ENCODE assay signal across 9 cellular contexts in the genomic region with DNA sequence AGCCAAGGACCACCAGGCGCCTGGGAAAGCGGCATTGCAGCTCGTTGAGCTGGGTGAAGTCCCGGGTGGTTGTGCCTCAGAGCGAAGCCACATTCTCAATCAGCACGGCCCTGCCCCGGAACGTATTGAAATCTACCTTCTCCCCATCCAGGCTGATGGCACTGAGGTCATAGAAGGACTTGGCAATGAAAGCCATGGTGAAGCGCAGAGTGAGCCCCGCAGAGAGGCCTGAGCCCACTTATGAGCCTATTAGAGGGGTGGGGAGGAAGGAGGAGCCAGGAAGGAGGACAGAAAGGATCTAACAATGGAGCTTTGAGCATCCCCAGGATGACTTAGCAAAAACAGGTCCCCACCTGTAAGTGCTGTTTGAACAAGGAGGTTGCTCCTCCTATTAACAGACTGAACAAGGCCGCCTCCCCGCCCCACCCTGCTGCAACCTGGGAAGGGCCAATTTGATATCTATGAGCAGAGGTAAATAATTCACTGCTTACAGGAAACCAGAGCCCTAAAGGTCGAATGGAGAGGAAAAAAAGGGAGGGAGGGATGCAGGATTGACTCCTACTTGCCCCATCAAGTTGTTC. TPM values are rescaled to one million over a fixed set of nuclear protein-coding genes. Genes with fewer than 3 reads are reported as not detected.
DNase-seq lines count a peak whose midpoint lies in the region; ATAC-seq and TF ChIP-seq lines count a peak whose summit lies in the region.
"Had no signal": no experiment of that assay in that cellular context is flagged by ENCODE, and none has a peak within 500 bp of the region (broad histone marks: within the 10 kb centered on the region; RNA-seq: fewer than 3 reads in every experiment).

A gene (minus strand): TSS at position 215 of the 581 bp plus-strand sequence. CDS start 19 bp downstream, at position 196.

- peak within 1 kb of the TSS; percentile 18 for H3K27ac Mint-ChIP-seq in activated CD4-positive, alpha-beta memory T cell treated with anti-CD3 and anti-CD28 coated beads for 36 hours
- no peak within 1 kb of the TSS for H3K27ac Mint-ChIP-seq in activated CD4-positive, alpha-beta memory T cell treated with anti-CD3 and anti-CD28 coated beads, Interleukin-2, amount 10 ng/mL, durations not matched to agents 7 days and 5 days
- H3K27ac Mint-ChIP-seq in endodermal cell = peak within 1 kb of the TSS; percentile 86
- H3K27ac Mint-ChIP-seq in stimulated activated effector memory CD8-positive, alpha-beta T cell treated with anti-CD3 and anti-CD28 coated beads, Interleukin-12 subunit alpha, Interleukin-12 subunit beta, amount 100 ng/mL, for 72 hours = peak within 1 kb of the TSS; percentile 80

- no peak for TF ChIP-seq CTCF in endodermal cell (conservative IDR thresholded peaks at IDR 0.05)

- H3K9me3 Mint-ChIP-seq in activated CD4-positive, alpha-beta memory T cell treated with anti-CD3 and anti-CD28 coated beads for 36 hours = no peaks in the 10 kb centered on the region
- no peaks in the 10 kb centered on the region for H3K9me3 Mint-ChIP-seq in activated CD4-positive, alpha-beta memory T cell treated with anti-CD3 and anti-CD28 coated beads, Interleukin-2, amount 10 ng/mL, durations not matched to agents 7 days and 5 days
- no peaks in the 10 kb centered on the region for H3K9me3 Mint-ChIP-seq in endodermal cell
- H3K9me3 Mint-ChIP-seq in stimulated activated effector memory CD8-positive, alpha-beta T cell treated with anti-CD3 and anti-CD28 coated beads, Interleukin-12 subunit alpha, Interleukin-12 subunit beta, amount 100 ng/mL, for 72 hours = no peaks in the 10 kb centered on the region

- no peak within 1 kb of the TSS for H3K9ac ChIP-seq in endodermal cell (ENCODE audit: extremely low read depth, low read length, poor library complexity, severe bottlenecking)

- H3K9me3 ChIP-seq in endodermal cell (ENCODE audit: control insufficient read depth, low read length) = no peaks in the 10 kb centered on the region
- H3K9me3 ChIP-seq: uterus had no signal

- intact Hi-C loops in activated CD4-positive, alpha-beta memory T cell treated with anti-CD3 and anti-CD28 coated beads for 36 hours (cut with micrococcal nuclease) = no loop called here

- DNase-seq in activated CD4-positive, alpha-beta memory T cell treated with anti-CD3 and anti-CD28 coated beads for 36 hours = no peak
- DNase-seq in activated CD4-positive, alpha-beta memory T cell treated with anti-CD3 and anti-CD28 coated beads, Interleukin-2, amount 10 ng/mL, durations not matched to agents 7 days and 5 days = no peak
- DNase-seq in NCI-H2227 treated with DMSO at 0.1 percent for 48 hours (lab: John Stamatoyannopoulos, UW) (peak; percentile 81), endodermal cell (peak; percentile 70), inferior parietal cortex (ENCODE audit: extremely low spot score) (no peak), OCI-M2 (lab: John Stamatoyannopoulos, UW; ENCODE audit: unreplicated experiment) (no peak), cerebellum (ENCODE audit: low spot score) (no peak)
- DNase-seq in stimulated activated effector memory CD8-positive, alpha-beta T cell treated with anti-CD3 and anti-CD28 coated beads, Interleukin-12 subunit alpha, Interleukin-12 subunit beta, amount 100 ng/mL, for 72 hours (ENCODE audit: low spot score in 2 of 2) = no peak
- DNase-seq: uterus had no signal

- peaks cover 32% of the 10 kb centered on the region for H3K4me1 Mint-ChIP-seq in activated CD4-positive, alpha-beta memory T cell treated with anti-CD3 and anti-CD28 coated beads for 36 hours (ENCODE audit: low read depth)
- peaks cover 29% of the 10 kb centered on the region for H3K4me1 Mint-ChIP-seq in activated CD4-positive, alpha-beta memory T cell treated with anti-CD3 and anti-CD28 coated beads, Interleukin-2, amount 10 ng/mL, durations not matched to agents 7 days and 5 days
- peaks cover 37% of the 10 kb centered on the region for H3K4me1 Mint-ChIP-seq in endodermal cell
- peaks cover 69% of the 10 kb centered on the region for H3K4me1 Mint-ChIP-seq in stimulated activated effector memory CD8-positive, alpha-beta T cell treated with anti-CD3 and anti-CD28 coated beads, Interleukin-12 subunit alpha, Interleukin-12 subunit beta, amount 100 ng/mL, for 72 hours

- H3K4me3 ChIP-seq in endodermal cell (ENCODE audit: low read length) = no peak within 1 kb of the TSS
- H3K4me3 ChIP-seq: uterus had no signal

- H3K4me3 Mint-ChIP-seq in activated CD4-positive, alpha-beta memory T cell treated with anti-CD3 and anti-CD28 coated beads for 36 hours = no peak within 1 kb of the TSS
- H3K4me3 Mint-ChIP-seq in activated CD4-positive, alpha-beta memory T cell treated with anti-CD3 and anti-CD28 coated beads, Interleukin-2, amount 10 ng/mL, durations not matched to agents 7 days and 5 days = no peak within 1 kb of the TSS
- no peak within 1 kb of the TSS for H3K4me3 Mint-ChIP-seq in endodermal cell
- H3K4me3 Mint-ChIP-seq in stimulated activated effector memory CD8-positive, alpha-beta T cell treated with anti-CD3 and anti-CD28 coated beads, Interleukin-12 subunit alpha, Interleukin-12 subunit beta, amount 100 ng/mL, for 72 hours = no peak within 1 kb of the TSS

- ATAC-seq in stimulated activated effector memory CD8-positive, alpha-beta T cell treated with anti-CD3 and anti-CD28 coated beads, Interleukin-12 subunit alpha, Interleukin-12 subunit beta, amount 100 ng/mL, for 72 hours = no peak

- peak within 1 kb of the TSS; percentile 72 for H3K27ac ChIP-seq in endodermal cell (ENCODE audit: low read depth, low read length)
- H3K27ac ChIP-seq: uterus had no signal

- no peaks in the 10 kb centered on the region for H3K27me3 Mint-ChIP-seq in activated CD4-positive, alpha-beta memory T cell treated with anti-CD3 and anti-CD28 coated beads for 36 hours
- H3K27me3 Mint-ChIP-seq in activated CD4-positive, alpha-beta memory T cell treated with anti-CD3 and anti-CD28 coated beads, Interleukin-2, amount 10 ng/mL, durations not matched to agents 7 days and 5 days = no peaks in the 10 kb centered on the region
- peaks cover 2% of the 10 kb centered on the region for H3K27me3 Mint-ChIP-seq in endodermal cell (ENCODE audit: insufficient read depth)

- H3K4me1 ChIP-seq in endodermal cell (ENCODE audit: control insufficient read depth, insufficient read depth, low read length) = peaks cover 4% of the 10 kb centered on the region
- H3K4me1 ChIP-seq: uterus had no signal

- CTCF ChIA-PET in activated CD4-positive, alpha-beta memory T cell treated with anti-CD3 and anti-CD28 coated beads for 36 hours (lab: Charles Lee) = no interaction called here
- CTCF ChIA-PET in activated CD4-positive, alpha-beta memory T cell treated with anti-CD3 and anti-CD28 coated beads, Interleukin-2, amount 10 ng/mL, durations not matched to agents 7 days and 5 days (lab: Charles Lee) = interaction anchor here (0.9 kb wide), 1 partner anchor 49 kb away, joined by 6 read pairs; no protein-coding TSS in a partner anchor

- POLR2A ChIA-PET in activated CD4-positive, alpha-beta memory T cell treated with anti-CD3 and anti-CD28 coated beads for 36 hours (lab: Charles Lee) = no interaction called here
- POLR2A ChIA-PET in activated CD4-positive, alpha-beta memory T cell treated with anti-CD3 and anti-CD28 coated beads, Interleukin-2, amount 10 ng/mL, durations not matched to agents 7 days and 5 days (lab: Charles Lee) = interaction anchor here (1.9 kb wide), 1 partner anchor 28 kb away, joined by 4 read pairs; no protein-coding TSS in a partner anchor

- H3K36me3 ChIP-seq in endodermal cell (ENCODE audit: control insufficient read depth, insufficient read depth, low read length) = no peaks in the 10 kb centered on the region
- H3K36me3 ChIP-seq: uterus had no signal

- 84 to 88% methylated on average over 6 to 13 of the region's 13 CpGs for WGBS in endodermal cell (ENCODE audit: insufficient coverage in 1 of 2, insufficient read length in 1 of 2), 2 experiments

- H3K36me3 Mint-ChIP-seq in activated CD4-positive, alpha-beta memory T cell treated with anti-CD3 and anti-CD28 coated beads for 36 hours = peaks cover 19% of the 10 kb centered on the region
- peaks cover 45% of the 10 kb centered on the region for H3K36me3 Mint-ChIP-seq in activated CD4-positive, alpha-beta memory T cell treated with anti-CD3 and anti-CD28 coated beads, Interleukin-2, amount 10 ng/mL, durations not matched to agents 7 days and 5 days (ENCODE audit: low read depth)
- peaks cover 38% of the 10 kb centered on the region for H3K36me3 Mint-ChIP-seq in endodermal cell (ENCODE audit: low read depth)
- peaks cover 10% of the 10 kb centered on the region for H3K36me3 Mint-ChIP-seq in stimulated activated effector memory CD8-positive, alpha-beta T cell treated with anti-CD3 and anti-CD28 coated beads, Interleukin-12 subunit alpha, Interleukin-12 subunit beta, amount 100 ng/mL, for 72 hours

- H3K27me3 ChIP-seq in endodermal cell (ENCODE audit: control insufficient read depth, insufficient read depth, low read length, poor library complexity, severe bottlenecking) = no peaks in the 10 kb centered on the region
- H3K27me3 ChIP-seq: uterus had no signal

RNA-seq across cellular contexts. Expression of the gene that starts here (rescaled TPM):
- total RNA-seq in activated CD4-positive, alpha-beta memory T cell treated with anti-CD3 and anti-CD28 coated beads for 36 hours = not detected
- total RNA-seq in activated CD4-positive, alpha-beta memory T cell treated with anti-CD3 and anti-CD28 coated beads, Interleukin-2, amount 10 ng/mL, durations not matched to agents 7 days and 5 days = not detected
- total RNA-seq in endodermal cell = 1 to 10 TPM; 2.6 to 3.7 TPM
- 0.78 TPM for polyA plus RNA-seq in endodermal cell (2013, experiment 1 of 2)
- polyA plus RNA-seq in endodermal cell (2013, experiment 2 of 2) = 1.3 TPM
- total RNA-seq in cerebellum = not detected

Comparison
In these comparisons a context has a peak if more than half of its experiments do, and no peak if none do; other contexts are left out.
1. DNase-seq: peak in NCI-H2227 treated with DMSO at 0.1 percent for 48 hours (single experiment) and endodermal cell (single experiment); none in activated CD4-positive, alpha-beta memory T cell treated with anti-CD3 and anti-CD28 coated beads for 36 hours (single experiment), activated CD4-positive, alpha-beta memory T cell treated with anti-CD3 and anti-CD28 coated beads, Interleukin-2, amount 10 ng/mL, durations not matched to agents 7 days and 5 days (single experiment), stimulated activated effector memory CD8-positive, alpha-beta T cell treated with anti-CD3 and anti-CD28 coated beads, Interleukin-12 subunit alpha, Interleukin-12 subunit beta, amount 100 ng/mL, for 72 hours (0 of 2), inferior parietal cortex (single experiment), OCI-M2 (single experiment) and cerebellum (single experiment).